In the genomic region with DNA sequence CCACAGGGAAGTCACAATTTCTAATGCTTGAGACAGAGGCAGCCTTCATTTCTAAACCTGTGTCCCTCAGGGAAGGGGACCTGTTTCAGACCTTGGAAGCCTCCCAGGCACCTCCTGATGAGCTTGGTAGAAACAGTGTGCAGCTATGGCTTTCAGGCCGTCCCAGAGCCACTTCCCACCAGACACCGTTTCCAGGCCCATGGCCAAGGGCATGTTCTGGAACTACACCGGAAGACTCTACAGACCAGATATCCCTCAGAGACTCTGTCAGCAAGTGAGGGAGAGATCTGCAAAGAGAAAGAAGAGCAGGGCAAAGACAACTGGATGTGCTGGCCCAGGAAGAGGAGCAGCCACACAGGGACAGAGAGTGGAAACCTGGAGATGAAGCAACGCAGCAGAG, we compare ENCODE assay signal across 27 cellular contexts.
DNase-seq lines count a peak whose midpoint lies in the region; ATAC-seq and TF ChIP-seq lines count a peak whose summit lies in the region.
"Had no signal": no experiment of that assay in that cellular context is flagged by ENCODE, and none has a peak within 500 bp of the region (broad histone marks: within the 10 kb centered on the region; RNA-seq: fewer than 3 reads in every experiment).

No MANE protein-coding gene starts in this region.

- peaks cover 0 to 21% (median 0%) of the 10 kb centered on the region in 11 experiments; a peak in 7 of 22 replicates for H4K20me1 ChIP-seq in BLaER1 treated with 17β-estradiol and CSF1 and Interleukin-3, amounts not matched to agents 10 nM and 100 nM

- TF ChIP-seq CTCF in parathyroid adenoma (IDR thresholded peaks at IDR 0.05), result no peak
- TF ChIP-seq CTCF in gastrocnemius medialis (IDR thresholded peaks at IDR 0.05 in 4 of 5, conservative IDR thresholded peaks at IDR 0.05 in 1 of 5), result no peak
- TF ChIP-seq CTCF in thyroid gland (IDR thresholded peaks at IDR 0.05), result no peak

- 83 to 87% methylated on average over 4 of the region's 4 CpGs for WGBS in thyroid gland, 2 donors

- DNase-seq in caudate nucleus (lab: John Stamatoyannopoulos, UW), result no peak
- no peak for DNase-seq in left cardiac atrium
- no peak for DNase-seq in kidney tubule cell (ENCODE audit: low spot score)
- DNase-seq in gastrocnemius medialis, result no peak
- DNase-seq in thyroid gland, result no peak
- DNase-seq: ACHN; activated CD4-positive, alpha-beta memory T cell treated with anti-CD3 and anti-CD28 coated beads for 36 hours; activated CD4-positive, alpha-beta T cell treated with anti-CD3 and anti-CD28 coated beads for 1 hour; DMS153; H9; NCI-H1417; NCI-H2029 treated with DMSO at 0.1 percent for 48 hours; NCI-H526; PC-3; SHP77; stimulated activated CD8-positive, alpha-beta memory T cell treated with anti-CD3 and anti-CD28 coated beads, Interleukin-4, amount 100 ng/mL, for 48 hours; stomach had no signal

- no peaks in the 10 kb centered on the region for H3K79me2 ChIP-seq in parathyroid adenoma

- in situ Hi-C loops in gastrocnemius medialis (cut with MboI; ENCODE audit: low sequenced_read_pairs in 4 of 4), result no loop called here

- peaks cover 0 to 27% (median 18%) of the 10 kb centered on the region in 11 experiments; a peak in 16 of 22 replicates for H3K27me3 ChIP-seq in BLaER1 treated with 17β-estradiol and CSF1 and Interleukin-3, amounts not matched to agents 10 nM and 100 nM
- H3K27me3 ChIP-seq in parathyroid adenoma (ENCODE audit: control insufficient read depth, insufficient read depth, low read length), result no peaks in the 10 kb centered on the region
- H3K27me3 ChIP-seq in gastrocnemius medialis, result no peaks in the 10 kb centered on the region
- H3K27me3 ChIP-seq in thyroid gland, result no peaks in the 10 kb centered on the region
- H3K27me3 ChIP-seq: ascending aorta, cardiac muscle cell, tibial nerve had no signal

- peak; percentile 21 to 42 for ATAC-seq in left cardiac atrium
- no peak for ATAC-seq in gastrocnemius medialis
- ATAC-seq in HG03095 (IDR thresholded peaks at IDR 0.05; ENCODE audit: unreplicated experiment), result no peak
- ATAC-seq: activated naive CD4-positive, alpha-beta T cell treated with anti-CD3 and anti-CD28 coated beads, Interleukin-2, amount 50 U/mL, for 72 hours; esophagus mucosa; GM12878; PC-3 had no signal

- intact Hi-C loops in left cardiac atrium (cut with DNase I), result no loop called here
- intact Hi-C loops in gastrocnemius medialis (cut with DNase I; ENCODE audit: low total_unique reads), result no loop called here
- intact Hi-C loops in thyroid gland (cut with DNase I), result no loop called here

- no peak overlapping the region for H3K4me3 ChIP-seq in BLaER1 treated with 17β-estradiol and CSF1 and Interleukin-3, amounts not matched to agents 10 nM and 100 nM
- H3K4me3 ChIP-seq in parathyroid adenoma (ENCODE audit: low read depth, low read length), result no peak overlapping the region
- no peak overlapping the region for H3K4me3 ChIP-seq in gastrocnemius medialis
- H3K4me3 ChIP-seq in thyroid gland (replicated peaks in 1 of 3), result no peak overlapping the region
- H3K4me3 ChIP-seq: ascending aorta, cardiac muscle cell, GM12878, stomach, tibial nerve had no signal

- peak overlapping the region; percentile 54 for H2AFZ ChIP-seq in parathyroid adenoma

- peaks cover 28 to 46% (median 37%) of the 10 kb centered on the region in 10 experiments for H3K4me1 ChIP-seq in BLaER1 treated with 17β-estradiol and CSF1 and Interleukin-3, amounts not matched to agents 10 nM and 100 nM
- H3K4me1 ChIP-seq in parathyroid adenoma (peaks cover 53% of the 10 kb centered on the region), gastrocnemius medialis (no peaks in the 10 kb centered on the region), thyroid gland (no peaks in the 10 kb centered on the region)
- H3K4me1 ChIP-seq: ascending aorta had no signal

- no peaks in the 10 kb centered on the region for H3K9me3 ChIP-seq in BLaER1 treated with 17β-estradiol and CSF1 and Interleukin-3, amounts not matched to agents 10 nM and 100 nM (replicated peaks in 1 of 11)
- H3K9me3 ChIP-seq in parathyroid adenoma (ENCODE audit: control insufficient read depth, low read length) (no peaks in the 10 kb centered on the region), gastrocnemius medialis (no peaks in the 10 kb centered on the region), thyroid gland (no peaks in the 10 kb centered on the region)
- H3K9me3 ChIP-seq: ascending aorta, stomach, tibial nerve had no signal

- no peak overlapping the region for H3K27ac ChIP-seq in BLaER1 treated with 17β-estradiol and CSF1 and Interleukin-3, amounts not matched to agents 10 nM and 100 nM
- H3K27ac ChIP-seq in caudate nucleus (ENCODE audit: low read depth, low read length) (peak overlapping the region; percentile 79), parathyroid adenoma (peak overlapping the region; percentile 82), gastrocnemius medialis (no peak overlapping the region), thyroid gland (no peak overlapping the region)
- H3K27ac ChIP-seq: ascending aorta, cardiac muscle cell, KMS-11, stomach had no signal

- H3K36me3 ChIP-seq in BLaER1 treated with 17β-estradiol and CSF1 and Interleukin-3, amounts not matched to agents 10 nM and 100 nM, result no peaks in the 10 kb centered on the region
- H3K36me3 ChIP-seq in parathyroid adenoma (ENCODE audit: control insufficient read depth, insufficient read depth, low read length) (no peaks in the 10 kb centered on the region), gastrocnemius medialis (no peaks in the 10 kb centered on the region), thyroid gland (no peaks in the 10 kb centered on the region)
- H3K36me3 ChIP-seq: ascending aorta, cardiac muscle cell, stomach, tibial nerve had no signal

- peak overlapping the region in 6 of 11 experiments; percentile 6 to 36 (median 15); a peak in 11 of 22 replicates for H3K4me2 ChIP-seq in BLaER1 treated with 17β-estradiol and CSF1 and Interleukin-3, amounts not matched to agents 10 nM and 100 nM
- H3K4me2 ChIP-seq in parathyroid adenoma (ENCODE audit: low read length), result no peak overlapping the region
- H3K4me2 ChIP-seq: KMS-11 had no signal

- no peak overlapping the region for H3K9ac ChIP-seq in BLaER1 treated with 17β-estradiol and CSF1 and Interleukin-3, amounts not matched to agents 10 nM and 100 nM
- H3K9ac ChIP-seq in parathyroid adenoma, result no peak overlapping the region
- H3K9ac ChIP-seq: KMS-11 had no signal

- TF ChIP-seq POLR2A in gastrocnemius medialis (IDR thresholded peaks at IDR 0.05) (no peak), thyroid gland (IDR thresholded peaks at IDR 0.05) (no peak)

Comparison
In these comparisons a context has a peak if more than half of its experiments do, and no peak if none do; other contexts are left out.
1. H3K27ac ChIP-seq: peak in caudate nucleus (single experiment) and parathyroid adenoma (single experiment); none in BLaER1 treated with 17β-estradiol and CSF1 and Interleukin-3, amounts not matched to agents 10 nM and 100 nM (0 of 11), gastrocnemius medialis (0 of 4) and thyroid gland (0 of 3).
2. ATAC-seq: peak in left cardiac atrium (2 of 2); none in gastrocnemius medialis (0 of 2) and HG03095 (single experiment).